ENCODE assay signal across 9 cellular contexts in the genomic region with DNA sequence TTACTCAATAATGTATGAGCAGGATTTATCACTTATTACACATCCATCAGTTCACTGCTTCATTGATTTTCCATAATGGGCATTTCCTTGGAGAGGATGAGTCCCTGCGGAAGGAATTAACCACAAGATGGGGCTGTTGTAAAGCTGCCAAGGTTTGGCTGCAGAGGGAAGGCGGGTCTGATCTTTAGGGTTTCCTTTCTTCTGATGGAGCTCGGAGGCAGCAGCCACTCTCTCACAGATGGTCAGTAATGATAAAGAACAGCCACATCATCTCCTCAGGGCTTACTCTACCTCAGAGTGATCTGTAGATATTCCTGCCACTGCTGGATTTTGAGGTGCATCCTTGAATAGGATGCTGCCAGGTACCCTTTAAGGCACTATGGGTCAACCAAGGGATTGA.
A peak's percentile ranks its signal among the peaks of the same experiment; 100 is the strongest.
DNase-seq lines count a peak whose midpoint lies in the region; ATAC-seq and TF ChIP-seq lines count a peak whose summit lies in the region.
"Had no signal": no experiment of that assay in that cellular context is flagged by ENCODE, and none has a peak within 500 bp of the region (broad histone marks: within the 10 kb centered on the region; RNA-seq: fewer than 3 reads in every experiment).

No MANE protein-coding gene starts in this region.

- no peaks in the 10 kb centered on the region for H3K9me3 Mint-ChIP-seq in T-helper 2 cell treated with Interferon-gamma antibody and Interleukin-4, amounts not matched to agents 5 μg/mL and 100 μg/mL, for 36 hours

- H3K36me3 Mint-ChIP-seq in T-helper 2 cell treated with Interferon-gamma antibody and Interleukin-4, amounts not matched to agents 5 μg/mL and 100 μg/mL, for 36 hours (ENCODE audit: low read depth): peaks cover 16% of the 10 kb centered on the region

- no peak for ATAC-seq in HG02852 (IDR thresholded peaks at IDR 0.05; ENCODE audit: unreplicated experiment)

- TF ChIP-seq CTCF in astrocyte of the cerebellum (IDR thresholded peaks at IDR 0.05; ENCODE audit: low read depth, low read length, missing control alignments): peak; percentile 44

- H3K4me3 Mint-ChIP-seq in T-helper 2 cell treated with Interferon-gamma antibody and Interleukin-4, amounts not matched to agents 5 μg/mL and 100 μg/mL, for 36 hours: no peak overlapping the region
- H3K4me3 Mint-ChIP-seq: B cell had no signal

- H3K4me3 ChIP-seq in astrocyte of the cerebellum (ENCODE audit: low read depth, low read length): no peak overlapping the region

- H3K27ac Mint-ChIP-seq in T-helper 2 cell treated with Interferon-gamma antibody and Interleukin-4, amounts not matched to agents 5 μg/mL and 100 μg/mL, for 36 hours: no peak overlapping the region
- H3K27ac Mint-ChIP-seq: B cell had no signal

- H3K27me3 Mint-ChIP-seq in T-helper 2 cell treated with Interferon-gamma antibody and Interleukin-4, amounts not matched to agents 5 μg/mL and 100 μg/mL, for 36 hours (ENCODE audit: low read depth): no peaks in the 10 kb centered on the region
- H3K27me3 Mint-ChIP-seq: B cell had no signal

- peaks cover 5% of the 10 kb centered on the region for H3K4me1 Mint-ChIP-seq in T-helper 2 cell treated with Interferon-gamma antibody and Interleukin-4, amounts not matched to agents 5 μg/mL and 100 μg/mL, for 36 hours (ENCODE audit: low read depth)

- DNase-seq in NCI-H1092 (lab: John Stamatoyannopoulos, UW): peak; percentile 25
- no peak for DNase-seq in NCI-H1092 treated with DMSO at 0.1 percent for 48 hours (lab: John Stamatoyannopoulos, UW)
- peak; percentile 15 for DNase-seq in NAMALWA (ENCODE audit: low spot score)
- DNase-seq in astrocyte of the cerebellum (ENCODE audit: low read depth): peak; percentile 70
- DNase-seq in lung microvascular endothelial cell (ENCODE audit: low read depth in 2 of 2): peak; percentile 37 to 71
- no peak for DNase-seq in T-helper 2 cell treated with Interferon-gamma antibody and Interleukin-4, amounts not matched to agents 5 μg/mL and 100 μg/mL, for 36 hours (ENCODE audit: low spot score)
- DNase-seq in T-helper 9 cell: no peak

- in situ Hi-C loops in astrocyte of the cerebellum (cut with HindIII; ENCODE audit: low sequenced_read_pairs): no loop called here

Comparison
In these comparisons a context has a peak if more than half of its experiments do, and no peak if none do; other contexts are left out.
1. DNase-seq: peak in NCI-H1092 (single experiment), NAMALWA (single experiment), astrocyte of the cerebellum (single experiment) and lung microvascular endothelial cell (2 of 2); none in NCI-H1092 treated with DMSO at 0.1 percent for 48 hours (single experiment), T-helper 2 cell treated with Interferon-gamma antibody and Interleukin-4, amounts not matched to agents 5 μg/mL and 100 μg/mL, for 36 hours (single experiment) and T-helper 9 cell (single experiment).